Comparison of ENCODE assay signal across 29 cellular contexts in genomic region chr6:67759001-67759400, GRCh38.
"Had no signal": no experiment of that assay in that cellular context is flagged by ENCODE, and none has a peak within 500 bp of the region (broad histone marks: within the 10 kb centered on the region; RNA-seq: fewer than 3 reads in every experiment).

No MANE protein-coding gene starts in this region.

- H3K27ac ChIP-seq: dorsolateral prefrontal cortex, epithelial cell of prostate, gastrocnemius medialis, heart left ventricle, neural progenitor cell, prostate gland, right atrium auricular region, suprapubic skin, transverse colon, upper lobe of right lung, uterus had no signal

- H3K4me1 Mint-ChIP-seq: memory B cell; naive B cell; nephron; neural progenitor cell; stimulated activated naive CD8-positive, alpha-beta T cell treated with anti-CD3 and anti-CD28 coated beads, Interleukin-15, amount 100 ng/mL, for 72 hours had no signal

- H3K9me3 ChIP-seq: gastrocnemius medialis, prostate gland, suprapubic skin, upper lobe of right lung, uterus had no signal

- H3K4me1 ChIP-seq: gastrocnemius medialis, heart left ventricle, neural progenitor cell, prostate gland, right atrium auricular region, suprapubic skin, transverse colon, upper lobe of right lung, uterus had no signal

- H3K9ac ChIP-seq: neural progenitor cell had no signal

- DNase-seq: effector CD4-positive, alpha-beta T cell; hippocampal formation; naive B cell; stimulated activated CD4-positive, alpha-beta T cell treated with anti-CD3 and anti-CD28 coated beads, Interleukin-12 subunit alpha, Interleukin-12 subunit beta, amount 100 ng/mL, for 4 hours; stimulated activated CD4-positive, alpha-beta T cell treated with anti-CD3 and anti-CD28 coated beads, Interleukin-1b, Interleukin-23, amount 100 ng/mL, for 48 hours; stimulated activated CD4-positive, alpha-beta T cell treated with anti-CD3 and anti-CD28 coated beads, Interleukin-4, amount 100 ng/mL, for 1 hour; stimulated activated CD8-positive, alpha-beta memory T cell treated with anti-CD3 and anti-CD28 coated beads, Interleukin-4, amount 100 ng/mL, for 48 hours; stimulated activated naive CD4-positive, alpha-beta T cell; stimulated activated naive CD8-positive, alpha-beta T cell treated with anti-CD3 and anti-CD28 coated beads, Interleukin-15, amount 100 ng/mL, for 72 hours; transverse colon; uterus had no signal

- H3K4me3 ChIP-seq: dorsolateral prefrontal cortex, gastrocnemius medialis, heart left ventricle, lung, mucosa of descending colon, neural progenitor cell, prostate gland, right atrium auricular region, smooth muscle cell, suprapubic skin, transverse colon, upper lobe of right lung, uterus had no signal

- H3K27me3 Mint-ChIP-seq: memory B cell; naive B cell; stimulated activated naive CD8-positive, alpha-beta T cell treated with anti-CD3 and anti-CD28 coated beads, Interleukin-15, amount 100 ng/mL, for 72 hours had no signal

- H3K27ac Mint-ChIP-seq: memory B cell, naive B cell, nephron, neural progenitor cell had no signal

- FAIRE-seq: colon, keratinocyte had no signal

- H2AFZ ChIP-seq: neural progenitor cell had no signal

- H3K36me3 Mint-ChIP-seq: memory B cell, naive B cell, neural progenitor cell had no signal

- H3K27me3 ChIP-seq: dorsolateral prefrontal cortex, gastrocnemius medialis, heart left ventricle, neural progenitor cell, right atrium auricular region, suprapubic skin, transverse colon, upper lobe of right lung, uterus had no signal

- H3K4me2 ChIP-seq: neural progenitor cell, smooth muscle cell had no signal

- ATAC-seq: esophagus mucosa; gastrocnemius medialis; heart left ventricle; mucosa of descending colon; sciatic nerve; stimulated activated naive CD8-positive, alpha-beta T cell treated with anti-CD3 and anti-CD28 coated beads, Interleukin-15, amount 100 ng/mL, for 72 hours had no signal

- H3K36me3 ChIP-seq: gastrocnemius medialis, heart left ventricle, neural progenitor cell, prostate gland, right atrium auricular region, suprapubic skin, transverse colon, upper lobe of right lung, uterus had no signal

- H3K4me3 Mint-ChIP-seq: memory B cell; naive B cell; nephron; neural progenitor cell; stimulated activated naive CD8-positive, alpha-beta T cell treated with anti-CD3 and anti-CD28 coated beads, Interleukin-15, amount 100 ng/mL, for 72 hours had no signal
